21 cellular contexts compared by ENCODE assay signal in the genomic region with DNA sequence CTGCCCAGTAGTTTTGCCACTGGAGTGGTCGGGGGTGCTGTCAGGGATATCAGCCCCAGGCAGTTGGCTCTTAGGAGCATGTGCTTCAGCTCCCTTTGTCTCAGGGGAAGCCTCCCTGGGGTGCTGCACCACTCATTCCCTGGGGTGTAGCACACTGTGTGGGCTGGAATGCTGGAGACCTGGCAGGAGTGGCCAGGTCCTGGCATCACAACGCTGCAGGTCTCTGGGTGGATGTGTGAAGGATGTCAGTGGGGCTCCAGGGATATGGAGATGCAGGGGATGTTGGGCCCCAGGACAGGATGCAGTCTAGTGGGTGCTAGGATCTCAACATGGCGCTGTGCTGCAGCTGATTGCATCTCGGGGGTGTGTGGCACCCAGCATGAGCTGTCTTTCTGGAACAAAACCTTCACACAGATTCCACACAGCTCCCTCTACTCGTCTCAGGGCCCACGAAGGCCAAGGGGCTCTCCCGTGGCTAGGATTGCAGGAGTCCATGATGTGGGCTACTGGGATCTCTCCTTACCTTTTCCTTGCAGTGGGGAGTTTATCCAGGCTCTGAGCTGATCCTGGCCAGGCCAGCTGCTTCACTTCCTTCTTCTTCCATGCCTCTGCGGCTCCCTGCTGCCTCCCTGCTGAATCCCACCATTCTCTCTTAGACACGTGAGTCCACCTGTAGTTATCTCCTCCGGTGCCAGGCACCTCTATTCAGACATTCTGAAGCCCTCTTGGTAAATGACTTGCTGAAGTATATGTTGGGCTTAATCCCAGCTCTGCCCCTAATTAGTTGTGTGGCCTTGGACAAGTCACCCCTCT.
"Had no signal": no experiment of that assay in that cellular context is flagged by ENCODE, and none has a peak within 500 bp of the region (broad histone marks: within the 10 kb centered on the region; RNA-seq: fewer than 3 reads in every experiment).

No MANE protein-coding gene starts in this region.

- H2AFZ ChIP-seq: hepatocyte had no signal

- H3K4me3 ChIP-seq: body of pancreas, dorsolateral prefrontal cortex, hepatocyte, lung, right lobe of liver, smooth muscle cell, testis, upper lobe of right lung had no signal

- H3K4me2 ChIP-seq: hepatocyte, smooth muscle cell had no signal

- H3K27ac Mint-ChIP-seq: activated naive CD8-positive, alpha-beta T cell treated with anti-CD3 and anti-CD28 coated beads, Interleukin-2, amount 10 ng/mL, durations not matched to agents 7 days and 5 days; endodermal cell; stimulated activated effector memory CD8-positive, alpha-beta T cell treated with anti-CD3 and anti-CD28 coated beads, Interleukin-12 subunit alpha, Interleukin-12 subunit beta, amount 100 ng/mL, for 72 hours had no signal

- H3K4me1 ChIP-seq: body of pancreas, foreskin keratinocyte, right lobe of liver, testis, upper lobe of right lung had no signal

- H3K27ac ChIP-seq: body of pancreas, dorsolateral prefrontal cortex, epithelial cell of prostate, foreskin keratinocyte, hepatocyte, right lobe of liver, testis, upper lobe of right lung, VCaP had no signal

- DNase-seq: activated CD4-positive, alpha-beta T cell treated with anti-CD3 and anti-CD28 coated beads for 1 hour; activated naive CD4-positive, alpha-beta T cell treated with Interleukin-2 at 50 U/mL for 16 hours; activated naive CD8-positive, alpha-beta T cell treated with anti-CD3 and anti-CD28 coated beads, Interleukin-2, amount 10 ng/mL, durations not matched to agents 7 days and 5 days; amygdala; dorsolateral prefrontal cortex; endodermal cell; foreskin keratinocyte; stimulated activated CD4-positive, alpha-beta T cell treated with anti-CD3 and anti-CD28 coated beads, Interleukin-4, amount 100 ng/mL, for 1 hour; SW 1271; T-helper 2 cell; testis; upper lobe of right lung had no signal

- H3K79me2 ChIP-seq: hepatocyte had no signal

- H3K4me1 Mint-ChIP-seq: activated naive CD8-positive, alpha-beta T cell treated with anti-CD3 and anti-CD28 coated beads, Interleukin-2, amount 10 ng/mL, durations not matched to agents 7 days and 5 days; endodermal cell had no signal

- H3K27me3 ChIP-seq: body of pancreas, dorsolateral prefrontal cortex, foreskin keratinocyte, hepatocyte, right lobe of liver, testis, upper lobe of right lung had no signal

- ATAC-seq: body of pancreas; foreskin keratinocyte; right lobe of liver; stimulated activated effector memory CD8-positive, alpha-beta T cell treated with anti-CD3 and anti-CD28 coated beads, Interleukin-12 subunit alpha, Interleukin-12 subunit beta, amount 100 ng/mL, for 72 hours had no signal

- H3K9me3 ChIP-seq: testis had no signal

- H3K36me3 ChIP-seq: right lobe of liver, upper lobe of right lung had no signal

- H3K4me3 Mint-ChIP-seq: activated naive CD8-positive, alpha-beta T cell treated with anti-CD3 and anti-CD28 coated beads, Interleukin-2, amount 10 ng/mL, durations not matched to agents 7 days and 5 days; endodermal cell; neural crest cell; stimulated activated effector memory CD8-positive, alpha-beta T cell treated with anti-CD3 and anti-CD28 coated beads, Interleukin-12 subunit alpha, Interleukin-12 subunit beta, amount 100 ng/mL, for 72 hours had no signal

- H3K36me3 Mint-ChIP-seq: stimulated activated effector memory CD8-positive, alpha-beta T cell treated with anti-CD3 and anti-CD28 coated beads, Interleukin-12 subunit alpha, Interleukin-12 subunit beta, amount 100 ng/mL, for 72 hours had no signal
